In genomic region chr4:26268246-26268645, GRCh38 we compare ENCODE assay signal across 26 cellular contexts. TPM values are rescaled to one million over a fixed set of nuclear protein-coding genes. Genes with fewer than 3 reads are reported as not detected.
DNase-seq lines count a peak whose midpoint lies in the region; ATAC-seq and TF ChIP-seq lines count a peak whose summit lies in the region.
"Had no signal": no experiment of that assay in that cellular context is flagged by ENCODE, and none has a peak within 500 bp of the region (broad histone marks: within the 10 kb centered on the region; RNA-seq: fewer than 3 reads in every experiment).

No MANE protein-coding gene starts in this region.

- no peaks in the 10 kb centered on the region for H3K36me3 ChIP-seq in HUES64 (ENCODE audit: insufficient read depth, low read length)
- H3K36me3 ChIP-seq in mesenchymal stem cell (ENCODE audit: control insufficient read depth in 1 of 2, insufficient read depth in 2 of 2, low read depth in 1 of 2, low read length in 2 of 2) = no peaks in the 10 kb centered on the region
- H3K36me3 ChIP-seq in heart left ventricle = no peaks in the 10 kb centered on the region
- H3K36me3 ChIP-seq: ovary, SJSA1 had no signal

- H2BK15ac ChIP-seq in mesenchymal stem cell (ENCODE audit: low read depth, poor library complexity, severe bottlenecking) = no peak overlapping the region

- H2AFZ ChIP-seq in mesenchymal stem cell (ENCODE audit: low read depth, low read length) = no peak overlapping the region

- H3K27ac ChIP-seq in HUES64 (ENCODE audit: low read depth, low read length) (0 out of 2 replicates have a peak overlapping the region, but pooled peaks have one; percentile 12), mesenchymal stem cell (ENCODE audit: low read length, poor library complexity, severe bottlenecking) (no peak overlapping the region), heart left ventricle (no peak overlapping the region)
- H3K27ac ChIP-seq: 22Rv1, ovary, SJSA1 had no signal

- no peak overlapping the region for H2BK120ac ChIP-seq in mesenchymal stem cell (ENCODE audit: low read depth, low read length)

- TF ChIP-seq CTCF in heart left ventricle (IDR thresholded peaks at IDR 0.05) = no peak

- H3K9ac ChIP-seq in HUES64 (ENCODE audit: low read depth, low read length) (no peak overlapping the region), mesenchymal stem cell (ENCODE audit: low read length) (peak overlapping the region; percentile 53)

- no peak overlapping the region for H3K14ac ChIP-seq in mesenchymal stem cell (ENCODE audit: low read length in 2 of 2)

- H4K91ac ChIP-seq in mesenchymal stem cell (ENCODE audit: low read length) = no peak overlapping the region

- DNase-seq in NCI-H1417 (lab: John Stamatoyannopoulos, UW) (peak in 2 of 3 experiments; percentile 4 to 10), NCI-H1417 treated with DMSO at 0.1 percent for 48 hours (lab: John Stamatoyannopoulos, UW) (no peak), RPMI7951 (ENCODE audit: low read depth) (peak; percentile 37), mesenchymal stem cell (no peak), ureter (ENCODE audit: low spot score) (no peak), heart left ventricle (no peak), kidney tubule cell (ENCODE audit: low spot score) (no peak)
- DNase-seq: activated CD4-positive, alpha-beta T cell treated with anti-CD3 and anti-CD28 coated beads, Interleukin-2, amount 50 U/mL, for 1 hour; activated CD4-positive, CD25-positive, alpha-beta regulatory T cell; activated effector memory CD4-positive, alpha-beta T cell treated with Interleukin-2 at 50 U/mL for 16 hours; activated naive CD8-positive, alpha-beta T cell treated with anti-CD3 and anti-CD28 coated beads for 36 hours; activated T-cell treated with anti-CD3 and anti-CD28 coated beads, Interleukin-2, amount 50 U/mL, for 1 hour; anterior cingulate cortex; CD4-positive, CD25-positive, alpha-beta regulatory T cell; DND-41; effector CD4-positive, alpha-beta T cell; immature natural killer cell; NCI-H1092 treated with DMSO at 0.1 percent for 48 hours; NCI-H1930; NCI-H526; ovary; RPMI8226 had no signal

- H2AK5ac ChIP-seq in mesenchymal stem cell (ENCODE audit: low read length, severe bottlenecking) = no peak overlapping the region

- H3K4me2 ChIP-seq in mesenchymal stem cell (ENCODE audit: low read length, poor library complexity, severe bottlenecking) = no peak overlapping the region

- H3K4ac ChIP-seq in mesenchymal stem cell (ENCODE audit: low read depth in 1 of 2, low read length in 2 of 2) = no peak overlapping the region

- no peak overlapping the region for H3K23ac ChIP-seq in mesenchymal stem cell (ENCODE audit: low read length in 2 of 2)

- WGBS in HUES64 = 90% methylated on average over 2 of the region's 2 CpGs
- 100% methylated on average over 1 of the region's 2 CpGs for WGBS in mesenchymal stem cell
- WGBS in heart left ventricle, 4 donors = 65 to 83% (median 77%) methylated on average over 2 of the region's 2 CpGs

- no peaks in the 10 kb centered on the region for H3K79me1 ChIP-seq in mesenchymal stem cell (replicated peaks; ENCODE audit: low read length, poor library complexity, severe bottlenecking)

- no peak overlapping the region for H2BK12ac ChIP-seq in mesenchymal stem cell (ENCODE audit: low read length in 2 of 2)

- ATAC-seq in heart left ventricle = no peak
- ATAC-seq: stimulated activated memory B cell treated with anti-CD40 and anti-IgM and Interleukin-4, amounts not matched to agents 10 μg/mL and 1 μg/mL and 100 μg/mL, for 72 hours had no signal

- no peak for TF ChIP-seq POLR2A in heart left ventricle (IDR thresholded peaks at IDR 0.05)

- H3K4me1 ChIP-seq in HUES64 (ENCODE audit: insufficient read depth, low read length) = peaks cover 15% of the 10 kb centered on the region
- no peaks in the 10 kb centered on the region for H3K4me1 ChIP-seq in mesenchymal stem cell (ENCODE audit: control insufficient read depth, insufficient read depth, low read depth, low read length)
- H3K4me1 ChIP-seq in heart left ventricle = peaks cover 0 to 22% (median 0%) of the 10 kb centered on the region in 12 donors
- H3K4me1 ChIP-seq: SJSA1 had no signal

- H3K4me3 ChIP-seq in HUES64 (ENCODE audit: low read length) (no peak overlapping the region), mesenchymal stem cell (ENCODE audit: insufficient read depth in 1 of 2, low read depth in 1 of 2, low read length in 2 of 2) (no peak overlapping the region), heart left ventricle (no peak overlapping the region)
- H3K4me3 ChIP-seq: ovary, SJSA1 had no signal

- peak overlapping the region in 1 of 2 experiments; percentile 15 for H3K18ac ChIP-seq in mesenchymal stem cell (ENCODE audit: low read depth in 1 of 2, low read length in 2 of 2)

- no peaks in the 10 kb centered on the region for H3K27me3 ChIP-seq in HUES64 (ENCODE audit: insufficient read depth, low read length)
- no peaks in the 10 kb centered on the region for H3K27me3 ChIP-seq in mesenchymal stem cell (ENCODE audit: control insufficient read depth in 1 of 2, insufficient read depth in 1 of 2, low read length in 2 of 2)
- H3K27me3 ChIP-seq in heart left ventricle = no peaks in the 10 kb centered on the region
- H3K27me3 ChIP-seq: ovary, SJSA1 had no signal

- H4K8ac ChIP-seq in mesenchymal stem cell (ENCODE audit: low read length) = no peak overlapping the region

- H2BK5ac ChIP-seq in mesenchymal stem cell (ENCODE audit: low read depth, low read length, poor library complexity, severe bottlenecking) = no peak overlapping the region

- intact Hi-C loops in heart left ventricle (cut with DNase I) = no loop called here

- no peaks in the 10 kb centered on the region for H3K9me3 ChIP-seq in HUES64 (ENCODE audit: insufficient read depth, low read depth, low read length)
- H3K9me3 ChIP-seq in mesenchymal stem cell (ENCODE audit: control insufficient read depth, low read length) = no peaks in the 10 kb centered on the region
- H3K9me3 ChIP-seq in heart left ventricle = no peaks in the 10 kb centered on the region
- H3K9me3 ChIP-seq: ovary, SJSA1 had no signal

RNA-seq across cellular contexts. Expression of gene RBPJ, which starts 52.6 kb away (rescaled TPM):
- polyA plus RNA-seq in HUES64 (2013, experiment 1 of 2) = 69.6 TPM
- 70.3 TPM for polyA plus RNA-seq in HUES64 (2013, experiment 2 of 2)
- 76.4 and 92.3 TPM in 2 replicates for total RNA-seq in RPMI7951 (2014; rRNA removed; shearing (Covaris generic))
- polyA plus RNA-seq in mesenchymal stem cell (2013, experiment 1 of 2) = 55.7 TPM
- 54.9 TPM for polyA plus RNA-seq in mesenchymal stem cell (2013, experiment 2 of 2)
- total RNA-seq in ureter = 73.3 TPM
- 10 to 100 TPM; 29.7 to 84.3 (median 38.0) TPM for total RNA-seq in heart left ventricle
- polyA plus RNA-seq in heart left ventricle = 10 to 100 TPM; 21.9 to 27.7 TPM

Comparison
In these comparisons a context has a peak if more than half of its experiments do, and no peak if none do; other contexts are left out.
1. DNase-seq: peak in NCI-H1417 (2 of 3) and RPMI7951 (single experiment); none in NCI-H1417 treated with DMSO at 0.1 percent for 48 hours (single experiment), mesenchymal stem cell (single experiment), ureter (single experiment), heart left ventricle (0 of 5) and kidney tubule cell (single experiment).